Comparison of ENCODE assay signal across 8 cellular contexts in the genomic region with DNA sequence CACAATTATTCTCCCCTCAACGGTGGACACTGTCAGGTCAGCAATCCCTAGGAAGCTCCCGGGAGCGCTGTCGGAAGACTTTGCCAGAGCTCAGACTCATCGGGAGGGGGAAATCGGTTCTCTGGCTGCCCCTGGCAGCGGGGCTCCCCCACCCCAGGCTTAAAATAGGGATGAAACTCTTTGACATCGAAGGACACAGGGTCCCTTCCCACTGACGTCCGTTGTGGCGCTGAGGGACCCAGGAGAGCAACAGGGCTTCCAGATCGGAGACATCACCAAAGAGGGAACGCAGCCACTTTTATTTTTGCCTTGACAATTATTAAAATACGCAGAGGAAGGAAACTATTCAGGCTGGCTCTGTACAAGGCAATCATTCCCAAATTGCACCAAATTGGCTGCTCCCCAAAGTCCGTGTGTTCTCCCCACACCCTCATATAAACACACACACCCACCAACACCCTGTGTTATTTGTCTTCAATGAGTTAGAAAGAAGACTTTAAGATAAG.
DNase-seq lines count a peak whose midpoint lies in the region; ATAC-seq, FAIRE-seq and TF ChIP-seq lines count a peak whose summit lies in the region.

No MANE protein-coding gene starts in this region.

- peak overlapping the region in 1 of 4 donors; percentile 61 for H3K4me3 Mint-ChIP-seq in CD4-positive, CD25-positive, alpha-beta regulatory T cell

- no peaks in the 10 kb centered on the region for H3K36me3 ChIP-seq in CD4-positive, CD25-positive, alpha-beta regulatory T cell (ENCODE audit: control insufficient read depth, insufficient read depth, low read length)
- H3K36me3 ChIP-seq in Peyer's patch (no peaks in the 10 kb centered on the region), gastroesophageal sphincter (no peaks in the 10 kb centered on the region), pancreas (no peaks in the 10 kb centered on the region)

- ATAC-seq in CD4-positive, CD25-positive, alpha-beta regulatory T cell (ENCODE audit: low read depth in 2 of 2), result no peak
- ATAC-seq in gastroesophageal sphincter (peak; percentile 60), pancreas (peak; percentile 10 to 73 (median 68))

- H3K27me3 ChIP-seq in CD4-positive, CD25-positive, alpha-beta regulatory T cell (ENCODE audit: control insufficient read depth, insufficient read depth, low read length), result peaks cover 5% of the 10 kb centered on the region
- H3K27me3 ChIP-seq in Peyer's patch (no peaks in the 10 kb centered on the region), gastroesophageal sphincter (peaks cover 13% of the 10 kb centered on the region), pancreas (no peaks in the 10 kb centered on the region)

- TF ChIP-seq POLR2A in Peyer's patch (IDR thresholded peaks at IDR 0.05) (no peak), gastroesophageal sphincter (IDR thresholded peaks at IDR 0.05) (no peak)

- H3K36me3 Mint-ChIP-seq in CD4-positive, CD25-positive, alpha-beta regulatory T cell, result no peaks in the 10 kb centered on the region

- H3K4me1 ChIP-seq in CD4-positive, CD25-positive, alpha-beta regulatory T cell (ENCODE audit: control insufficient read depth, insufficient read depth, low read length, poor library complexity, severe bottlenecking), result peaks cover 6% of the 10 kb centered on the region
- H3K4me1 ChIP-seq in Peyer's patch (peaks cover 0 to 19% (median 3%) of the 10 kb centered on the region in 4 donors), gastroesophageal sphincter (peaks cover 0 to 17% (median 0%) of the 10 kb centered on the region in 3 donors), pancreas (peaks cover 3% of the 10 kb centered on the region in 3 donors)

- H3K4me3 ChIP-seq in CD4-positive, CD25-positive, alpha-beta regulatory T cell (ENCODE audit: low read depth, low read length), result no peak overlapping the region
- peak overlapping the region in 3 of 4 donors; percentile 18 to 56 (median 46) for H3K4me3 ChIP-seq in Peyer's patch
- peak overlapping the region in 1 of 2 donors; percentile 44 for H3K4me3 ChIP-seq in gastroesophageal sphincter
- peak overlapping the region in 2 of 4 donors; percentile 21 to 40 for H3K4me3 ChIP-seq in pancreas

- no CpG with 5 or more reads among the region's 15 CpGs for WGBS in gastroesophageal sphincter (ENCODE audit: low coverage in 1 of 2), 2 donors
- WGBS in pancreas, 2 donors, result 27 to 28% methylated on average over 15 of the region's 15 CpGs

- peaks cover 22% of the 10 kb centered on the region for H3K27me3 Mint-ChIP-seq in CD4-positive, CD25-positive, alpha-beta regulatory T cell

- peaks cover 0 to 1% (median 0%) of the 10 kb centered on the region in 7 donors for H3K9me3 Mint-ChIP-seq in CD4-positive, CD25-positive, alpha-beta regulatory T cell

- DNase-seq in CD4-positive, CD25-positive, alpha-beta regulatory T cell, result no peak
- DNase-seq in Peyer's patch (no peak), pancreas (no peak), D341Med (ENCODE audit: low spot score) (no peak), HTR-8/SVneo (ENCODE audit: insufficient read length, low spot score) (no peak), NCI-H345 (lab: John Stamatoyannopoulos, UW) (no peak)
- no peak for DNase-seq in effector CD8-positive, alpha-beta T cell (lab: John Stamatoyannopoulos, UW)

- H3K4me1 Mint-ChIP-seq in CD4-positive, CD25-positive, alpha-beta regulatory T cell, result peaks cover 0 to 7% (median 6%) of the 10 kb centered on the region in 4 donors

- TF ChIP-seq CTCF in Peyer's patch (IDR thresholded peaks at IDR 0.05), result no peak
- no peak for TF ChIP-seq CTCF in gastroesophageal sphincter (IDR thresholded peaks at IDR 0.05)
- TF ChIP-seq CTCF in pancreas (IDR thresholded peaks at IDR 0.05), result no peak

- no peak for TF ChIP-seq EP300 in gastroesophageal sphincter (IDR thresholded peaks at IDR 0.05)

- intact Hi-C loops in pancreas (cut with DNase I), result loop anchor here in 1 of 3 donors (10.0 kb wide), 1 partner anchor 313 kb away; the partner anchor contains the start of gene RNF152

- no peak overlapping the region for H3K27ac ChIP-seq in CD4-positive, CD25-positive, alpha-beta regulatory T cell (ENCODE audit: insufficient read depth, low read length, poor library complexity, severe bottlenecking)
- H3K27ac ChIP-seq in Peyer's patch (peak overlapping the region in 1 of 4 donors; percentile 18), gastroesophageal sphincter (peak overlapping the region in 3 of 4 donors; percentile 52 to 73 (median 61)), pancreas (no peak overlapping the region)

- FAIRE-seq in pancreas (lab: Jason Lieb, UNC) (no peak), HTR-8/SVneo (lab: Jason Lieb, UNC) (no peak)

- H3K9me3 ChIP-seq in CD4-positive, CD25-positive, alpha-beta regulatory T cell (ENCODE audit: control insufficient read depth in 2 of 2, low read length in 2 of 2), result no peaks in the 10 kb centered on the region
- H3K9me3 ChIP-seq in Peyer's patch (no peaks in the 10 kb centered on the region), gastroesophageal sphincter (no peaks in the 10 kb centered on the region), pancreas (no peaks in the 10 kb centered on the region)

- peak overlapping the region in 2 of 3 donors; percentile 7 to 80 for H3K27ac Mint-ChIP-seq in CD4-positive, CD25-positive, alpha-beta regulatory T cell

Comparison
In these comparisons a context has a peak if more than half of its experiments do, and no peak if none do; other contexts are left out.
1. ATAC-seq: peak in gastroesophageal sphincter (single experiment) and pancreas (4 of 4); none in CD4-positive, CD25-positive, alpha-beta regulatory T cell (0 of 2).
2. H3K27ac ChIP-seq: peak in gastroesophageal sphincter (3 of 4); none in CD4-positive, CD25-positive, alpha-beta regulatory T cell (single experiment) and pancreas (0 of 4).